In the genomic region with DNA sequence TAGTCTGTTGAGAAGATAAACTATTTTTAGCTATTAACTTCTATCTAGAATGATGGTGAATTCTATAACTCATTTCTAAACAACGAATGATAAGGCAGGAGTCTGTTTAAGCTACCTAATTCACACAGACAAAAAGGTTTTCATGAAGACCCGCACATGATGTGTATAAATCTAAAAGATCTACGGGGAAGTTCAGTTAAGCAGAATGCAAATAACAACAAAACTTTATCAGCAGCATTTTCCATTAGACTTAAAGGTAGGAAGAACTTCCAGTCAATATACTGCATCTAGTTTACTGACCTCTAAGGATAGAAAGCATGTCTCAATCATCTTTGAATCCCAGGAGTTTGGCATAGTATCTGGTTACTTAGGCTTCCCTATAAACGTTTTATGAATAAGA, we compare ENCODE assay signal across 31 cellular contexts.
"Had no signal": no experiment of that assay in that cellular context is flagged by ENCODE, and none has a peak within 500 bp of the region (broad histone marks: within the 10 kb centered on the region; RNA-seq: fewer than 3 reads in every experiment).

No MANE protein-coding gene starts in this region.

- DNase-seq: activated CD4-positive, alpha-beta T cell treated with anti-CD3 and anti-CD28 coated beads, Interleukin-2, amount 10 ng/mL, durations not matched to agents 24 days and 14 days; activated CD4-positive, alpha-beta T cell treated with anti-CD3 and anti-CD28 coated beads, Interleukin-2, amount 50 U/mL, for 4 hours; activated CD8-positive, alpha-beta T cell treated with anti-CD3 and anti-CD28 coated beads for 36 hours; activated gamma-delta T cell; activated naive CD4-positive, alpha-beta T cell treated with Interleukin-2 at 50 U/mL for 16 hours; activated naive CD8-positive, alpha-beta T cell treated with anti-CD3 and anti-CD28 coated beads, Interleukin-2, amount 50 U/mL, for 24 hours; activated T-cell treated with anti-CD3 and anti-CD28 coated beads, Interleukin-2, amount 50 U/mL, for 1 hour; activated T-cell treated with anti-CD3 and anti-CD28 coated beads, Interleukin-2, amount 50 U/mL, for 72 hours; anterior cingulate cortex; brain microvascular endothelial cell; central memory CD4-positive, alpha-beta T cell; Kasumi-1; MG63; MV-4-11; NCI-H1092; NCI-H1436 treated with DMSO at 0.1 percent for 48 hours; NCI-H1694 treated with DMSO at 0.1 percent for 48 hours; NCI-H2029; NCI-H345; NCI-H524 treated with DMSO at 0.1 percent for 48 hours; NK-92 treated with Interleukin-12 subunit alpha and Interleukin-12 subunit beta, amount 100 ng/mL, for 24 hours; PC-3; Peyer's patch; RPMI8226; SHP77 treated with DMSO at 0.1 percent for 48 hours; SK-N-SH had no signal

- ATAC-seq: activated CD8-positive, alpha-beta T cell treated with anti-CD3 and anti-CD28 coated beads for 36 hours; activated naive CD8-positive, alpha-beta T cell treated with anti-CD3 and anti-CD28 coated beads, Interleukin-2, amount 50 U/mL, for 24 hours; activated T-cell treated with anti-CD3 and anti-CD28 coated beads, Interleukin-2, amount 50 U/mL, for 72 hours; PC-3 had no signal

- H3K4me3 ChIP-seq: MG63, Peyer's patch, SJSA1 had no signal

- H3K4me1 ChIP-seq: Peyer's patch had no signal

- H3K36me3 ChIP-seq: Peyer's patch had no signal

- H3K27ac Mint-ChIP-seq: activated naive CD4-positive, alpha-beta T cell treated with anti-CD3 and anti-CD28 coated beads, Interleukin-2, amount 50 U/mL, for 24 hours; activated naive CD8-positive, alpha-beta T cell treated with anti-CD3 and anti-CD28 coated beads, Interleukin-2, amount 50 U/mL, for 24 hours; T-helper 2 cell treated with Interferon-gamma antibody and Interleukin-4, amounts not matched to agents 5 μg/mL and 100 μg/mL, for 36 hours had no signal

- H3K9me3 ChIP-seq: MG63, Peyer's patch, SJSA1, SK-N-SH had no signal

- FAIRE-seq: TTC549 had no signal

- H3K27me3 ChIP-seq: brain microvascular endothelial cell, MG63, Peyer's patch, SJSA1 had no signal

- H3K4me2 ChIP-seq: SK-N-SH had no signal

- H3K4me3 Mint-ChIP-seq: activated CD4-positive, alpha-beta T cell treated with anti-CD3 and anti-CD28 coated beads, Interleukin-2, amount 10 ng/mL, durations not matched to agents 24 days and 14 days; activated CD8-positive, alpha-beta T cell treated with anti-CD3 and anti-CD28 coated beads for 36 hours; activated naive CD4-positive, alpha-beta T cell treated with anti-CD3 and anti-CD28 coated beads, Interleukin-2, amount 50 U/mL, for 24 hours; activated naive CD8-positive, alpha-beta T cell treated with anti-CD3 and anti-CD28 coated beads, Interleukin-2, amount 50 U/mL, for 24 hours; activated T-cell treated with anti-CD3 and anti-CD28 coated beads, Interleukin-2, amount 50 U/mL, for 72 hours; T-helper 1 cell treated with Interleukin-12 subunit alpha and Interleukin-12 subunit beta and Interleukin-4 antibody, amounts not matched to agents 30 μg/mL and 1 μg/mL, for 36 hours; T-helper 2 cell treated with Interferon-gamma antibody and Interleukin-4, amounts not matched to agents 5 μg/mL and 100 μg/mL, for 36 hours had no signal

- H3K27ac ChIP-seq: brain microvascular endothelial cell, Peyer's patch, SJSA1 had no signal

- H3K9ac ChIP-seq: SK-N-SH had no signal

- H3K27me3 Mint-ChIP-seq: activated CD4-positive, alpha-beta T cell treated with anti-CD3 and anti-CD28 coated beads, Interleukin-2, amount 10 ng/mL, durations not matched to agents 24 days and 14 days; activated CD8-positive, alpha-beta T cell treated with anti-CD3 and anti-CD28 coated beads for 36 hours; activated naive CD4-positive, alpha-beta T cell treated with anti-CD3 and anti-CD28 coated beads, Interleukin-2, amount 50 U/mL, for 24 hours; activated naive CD8-positive, alpha-beta T cell treated with anti-CD3 and anti-CD28 coated beads, Interleukin-2, amount 50 U/mL, for 24 hours had no signal

- H3K9me3 Mint-ChIP-seq: activated CD8-positive, alpha-beta T cell treated with anti-CD3 and anti-CD28 coated beads for 36 hours; activated naive CD4-positive, alpha-beta T cell treated with anti-CD3 and anti-CD28 coated beads, Interleukin-2, amount 50 U/mL, for 24 hours had no signal
